Comparison of ENCODE assay signal across 11 cellular contexts in genomic region chr5:136014049-136014516, GRCh38. TPM values are rescaled to one million over a fixed set of nuclear protein-coding genes. Genes with fewer than 3 reads are reported as not detected.
DNase-seq lines count a peak whose midpoint lies in the region; ATAC-seq and TF ChIP-seq lines count a peak whose summit lies in the region.
"Had no signal": no experiment of that assay in that cellular context is flagged by ENCODE, and none has a peak within 500 bp of the region (broad histone marks: within the 10 kb centered on the region; RNA-seq: fewer than 3 reads in every experiment).

No MANE protein-coding gene starts in this region.

- peaks cover 0 to 40% of the 10 kb centered on the region in 2 donors for H3K4me1 ChIP-seq in right atrium auricular region

- no peak for TF ChIP-seq CTCF in right atrium auricular region (IDR thresholded peaks at IDR 0.05)

- no peaks in the 10 kb centered on the region for H3K27me3 ChIP-seq in right atrium auricular region

- intact Hi-C loops in Right ventricle myocardium superior (cut with DNase I), result no loop called here

- H3K9me3 ChIP-seq in right atrium auricular region, result no peaks in the 10 kb centered on the region

- ATAC-seq in Right ventricle myocardium superior (ENCODE audit: poor library complexity), result peak; percentile 31
- ATAC-seq in HG03575 (IDR thresholded peaks at IDR 0.05; ENCODE audit: extremely low read depth, insufficient number of reproducible peaks, low FRiP score, unreplicated experiment), result peak; percentile 65
- no peak for ATAC-seq in GM19455 (IDR thresholded peaks at IDR 0.05; ENCODE audit: unreplicated experiment)
- no peak for ATAC-seq in GM21526 (IDR thresholded peaks at IDR 0.05; ENCODE audit: low FRiP score, unreplicated experiment)
- ATAC-seq: left colon had no signal

- H3K27ac ChIP-seq in right atrium auricular region, result no peak overlapping the region

- DNase-seq in Right ventricle myocardium superior (no peak), right atrium auricular region (ENCODE audit: low spot score) (no peak), fibroblast of peridontal ligament (ENCODE audit: extremely low read depth) (peak; percentile 61), RKO (ENCODE audit: low spot score) (no peak), SIG-M5 (lab: John Stamatoyannopoulos, UW) (no peak)

- no peak overlapping the region for H3K4me3 ChIP-seq in right atrium auricular region

- no peaks in the 10 kb centered on the region for H3K36me3 ChIP-seq in right atrium auricular region

RNA-seq across cellular contexts. Expression of gene TGFBI, which starts 14.7 kb away (rescaled TPM):
- 49.9 TPM for total RNA-seq in Right ventricle myocardium superior
- total RNA-seq in right atrium auricular region, result 10 to 100 TPM; 30.4 to 65.0 TPM

RNA-seq across cellular contexts. Expression of gene LECT2, which starts 59.3 kb away (rescaled TPM):
- total RNA-seq in Right ventricle myocardium superior (not detected), right atrium auricular region (not detected)
- total RNA-seq: cerebellum, left colon, urinary bladder had no signal

Comparison
In these comparisons a context has a peak if more than half of its experiments do, and no peak if none do; other contexts are left out.
1. ATAC-seq: peak in Right ventricle myocardium superior (single experiment) and HG03575 (single experiment); none in GM19455 (single experiment) and GM21526 (single experiment).